9 cellular contexts compared by ENCODE assay signal in the genomic region with DNA sequence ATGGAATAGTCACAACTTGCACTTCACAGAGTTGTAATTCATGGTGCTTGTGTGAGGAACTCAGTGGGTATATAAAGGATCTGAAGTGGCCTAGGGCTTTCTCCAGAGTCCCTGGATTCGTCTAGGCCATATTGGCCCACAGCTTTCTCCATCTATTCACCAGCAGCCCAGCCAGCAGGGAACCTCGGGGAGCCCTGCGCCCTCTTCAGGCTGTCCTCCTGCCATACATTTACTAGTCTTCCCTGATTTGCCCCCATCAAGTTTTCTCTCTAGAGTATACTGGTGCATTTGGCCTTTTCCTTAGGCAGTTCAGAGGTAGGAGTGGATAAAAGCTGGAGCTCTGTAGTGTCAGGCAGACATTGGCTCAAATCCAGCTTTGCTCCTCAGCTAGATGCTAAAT.
A peak's percentile ranks its signal among the peaks of the same experiment; 100 is the strongest.
DNase-seq lines count a peak whose midpoint lies in the region; ATAC-seq and TF ChIP-seq lines count a peak whose summit lies in the region.
"Had no signal": no experiment of that assay in that cellular context is flagged by ENCODE, and none has a peak within 500 bp of the region (broad histone marks: within the 10 kb centered on the region; RNA-seq: fewer than 3 reads in every experiment).

No MANE protein-coding gene starts in this region.

- intact Hi-C loops in Panc1 (cut with micrococcal nuclease; ENCODE audit: unreplicated experiment): no loop called here

- H3K36me3 ChIP-seq in Panc1 (ENCODE audit: control insufficient read depth, insufficient read depth, low read length): no peaks in the 10 kb centered on the region
- H3K36me3 ChIP-seq in kidney epithelial cell (ENCODE audit: control insufficient read depth, insufficient read depth, low read length): no peaks in the 10 kb centered on the region
- no peaks in the 10 kb centered on the region for H3K36me3 ChIP-seq in tibial nerve
- H3K36me3 ChIP-seq: SJSA1 had no signal

- H3K4me1 ChIP-seq in Panc1 (ENCODE audit: control insufficient read depth, insufficient read depth, low read length) (no peaks in the 10 kb centered on the region), tibial nerve (peaks cover 0 to 7% (median 0%) of the 10 kb centered on the region in 4 donors)
- H3K4me1 ChIP-seq: SJSA1 had no signal

- DNase-seq in COLO668 (lab: John Stamatoyannopoulos, UW; ENCODE audit: unreplicated experiment) (peak; percentile 7), GM13977 (ENCODE audit: low spot score) (peak; percentile 39), Panc1 (ENCODE audit: low read depth, low spot score) (no peak), kidney epithelial cell (ENCODE audit: low read depth) (no peak), tibial nerve (ENCODE audit: low spot score in 2 of 2) (no peak), cerebellar nuclear complex (lab: John Stamatoyannopoulos, UW) (no peak)

- no peaks in the 10 kb centered on the region for H3K9me3 ChIP-seq in Panc1 (ENCODE audit: control insufficient read depth, insufficient read depth, low read depth, low read length)
- no peaks in the 10 kb centered on the region for H3K9me3 ChIP-seq in tibial nerve
- H3K9me3 ChIP-seq: SJSA1 had no signal

- 22 to 44% methylated on average over 3 of the region's 3 CpGs for WGBS in tibial nerve, 2 donors

- TF ChIP-seq CTCF in GM13977 (IDR thresholded peaks at IDR 0.05; ENCODE audit: extremely low read depth, insufficient read depth, missing control alignments) (peak; percentile 42), Panc1 (IDR thresholded peaks at IDR 0.05) (peak; percentile 60), kidney epithelial cell (IDR thresholded peaks at IDR 0.05; ENCODE audit: insufficient read depth, low read length, poor library complexity, severe bottlenecking) (peak; percentile 3), tibial nerve (IDR thresholded peaks at IDR 0.05) (peak in 1 of 5 experiments; percentile 23)

- CTCF ChIA-PET in Panc1 (lab: Charles Lee): no interaction called here

- no peak for TF ChIP-seq EP300 in tibial nerve (IDR thresholded peaks at IDR 0.05)

- H3K4me3 ChIP-seq in Panc1 (ENCODE audit: low read depth in 2 of 2, low read length in 2 of 2): no peak overlapping the region
- H3K4me3 ChIP-seq in kidney epithelial cell (ENCODE audit: low read depth, low read length): no peak overlapping the region
- H3K4me3 ChIP-seq in tibial nerve: no peak overlapping the region
- H3K4me3 ChIP-seq: SJSA1 had no signal

- H3K27ac ChIP-seq in Panc1 (ENCODE audit: low read length) (no peak overlapping the region), tibial nerve (no peak overlapping the region)
- H3K27ac ChIP-seq: SJSA1 had no signal

- no peak for TF ChIP-seq POLR2A in tibial nerve (IDR thresholded peaks at IDR 0.05)

- peak; percentile 62; the same call in 1 of the 2 replicates for ATAC-seq in Panc1
- no peak for ATAC-seq in GM21737 (IDR thresholded peaks at IDR 0.05; ENCODE audit: unreplicated experiment)
- ATAC-seq in HG02970 (IDR thresholded peaks at IDR 0.05; ENCODE audit: low FRiP score, unreplicated experiment): no peak

- no TSS peak for BruUV-seq in Panc1 (replicated peaks; lab: Mats Ljungman, UMichigan)

- in situ Hi-C loops in GM13977 (cut with MboI; ENCODE audit: low pct_unique_long_range_greater_than_20kb, low sequenced_read_pairs, unreplicated experiment): no loop called here
- in situ Hi-C loops in Panc1 (cut with HindIII; ENCODE audit: low pct_unique_long_range_greater_than_20kb, low sequenced_read_pairs): no loop called here

- POLR2A ChIA-PET in Panc1 (lab: Charles Lee): no interaction called here

- H3K27me3 ChIP-seq in Panc1 (ENCODE audit: control insufficient read depth, insufficient read depth, low read length) (peaks cover 2% of the 10 kb centered on the region; the same call in 1 of the 2 replicates), kidney epithelial cell (ENCODE audit: control insufficient read depth, insufficient read depth, low read length) (peaks cover 1% of the 10 kb centered on the region), tibial nerve (no peaks in the 10 kb centered on the region)
- H3K27me3 ChIP-seq: SJSA1 had no signal

Comparison
In these comparisons a context has a peak if more than half of its experiments do, and no peak if none do; other contexts are left out.
1. DNase-seq: peak in COLO668 (single experiment) and GM13977 (single experiment); none in Panc1 (single experiment), kidney epithelial cell (single experiment), tibial nerve (0 of 2) and cerebellar nuclear complex (0 of 2).